ENCODE assay signal across 8 cellular contexts in genomic region chr5:14143843-14144585, GRCh38. TPM values are rescaled to one million over a fixed set of nuclear protein-coding genes. Genes with fewer than 3 reads are reported as not detected.
DNase-seq lines count a peak whose midpoint lies in the region; ATAC-seq and TF ChIP-seq lines count a peak whose summit lies in the region.

No MANE protein-coding gene starts in this region.

- H3K9me3 Mint-ChIP-seq in activated CD8-positive, alpha-beta memory T cell treated with anti-CD3 and anti-CD28 coated beads, Interleukin-2, amount 10 ng/mL, durations not matched to agents 7 days and 5 days (ENCODE audit: low read depth) = no peaks in the 10 kb centered on the region
- H3K9me3 Mint-ChIP-seq in nephron = peaks cover 2% of the 10 kb centered on the region

- H3K4me1 Mint-ChIP-seq in activated CD8-positive, alpha-beta memory T cell treated with anti-CD3 and anti-CD28 coated beads, Interleukin-2, amount 10 ng/mL, durations not matched to agents 7 days and 5 days = peaks cover 10% of the 10 kb centered on the region
- H3K4me1 Mint-ChIP-seq in nephron = peaks cover 66% of the 10 kb centered on the region

- no peaks in the 10 kb centered on the region for H3K27me3 ChIP-seq in DOHH2 (ENCODE audit: control insufficient read depth, low read length)
- H3K27me3 ChIP-seq in HUES64 (ENCODE audit: insufficient read depth, low read length) = 0 out of 2 replicates have a peak, but pooled peaks cover 2% of the 10 kb centered on the region

- ATAC-seq in GM21515 (IDR thresholded peaks at IDR 0.05; ENCODE audit: unreplicated experiment) (peak; percentile 14), esophagus mucosa (peak; percentile 2)
- peak; percentile 1 for ATAC-seq in activated CD8-positive, alpha-beta memory T cell treated with anti-CD3 and anti-CD28 coated beads, Interleukin-2, amount 10 ng/mL, durations not matched to agents 7 days and 5 days

- peaks cover 53% of the 10 kb centered on the region for H3K79me2 ChIP-seq in DOHH2 (ENCODE audit: control insufficient read depth, low read length)

- H3K27ac ChIP-seq in DOHH2 (ENCODE audit: low read depth, low read length) = no peak overlapping the region
- peak overlapping the region; percentile 48 for H3K27ac ChIP-seq in HUES64 (ENCODE audit: low read depth, low read length)
- H3K27ac ChIP-seq in urinary bladder (ENCODE audit: low read depth) = peak overlapping the region; percentile 95

- H3K36me3 Mint-ChIP-seq in activated CD8-positive, alpha-beta memory T cell treated with anti-CD3 and anti-CD28 coated beads, Interleukin-2, amount 10 ng/mL, durations not matched to agents 7 days and 5 days = no peaks in the 10 kb centered on the region
- no peaks in the 10 kb centered on the region for H3K36me3 Mint-ChIP-seq in nephron (ENCODE audit: low read depth)

- H3K4me3 ChIP-seq in DOHH2 (ENCODE audit: low read length) = peak overlapping the region; percentile 91
- peak overlapping the region; percentile 91 for H3K4me3 ChIP-seq in HUES64 (ENCODE audit: low read length)
- H3K4me3 ChIP-seq in urinary bladder (ENCODE audit: low read depth, low read length) = peak overlapping the region; percentile 94

- peaks cover 25% of the 10 kb centered on the region; the same call in 1 of the 2 replicates for H4K20me1 ChIP-seq in DOHH2 (ENCODE audit: control insufficient read depth, insufficient read depth, low read depth, low read length)

- H3K9ac ChIP-seq in HUES64 (ENCODE audit: low read depth, low read length) = peak overlapping the region; percentile 87

- H3K4me2 ChIP-seq in DOHH2 (ENCODE audit: low read length) = peak overlapping the region; percentile 88

- H3K36me3 ChIP-seq in DOHH2 (ENCODE audit: control insufficient read depth, low read length) (peaks cover 4% of the 10 kb centered on the region; the same call in 1 of the 2 replicates), HUES64 (ENCODE audit: insufficient read depth, low read length) (no peaks in the 10 kb centered on the region), urinary bladder (ENCODE audit: insufficient read depth) (no peaks in the 10 kb centered on the region)

- WGBS in HUES64 = under 1% methylated on average over 84 of the region's 84 CpGs
- WGBS in urinary bladder = under 1% methylated on average over 84 of the region's 84 CpGs

- DNase-seq in activated CD8-positive, alpha-beta memory T cell treated with anti-CD3 and anti-CD28 coated beads, Interleukin-2, amount 10 ng/mL, durations not matched to agents 7 days and 5 days = no peak
- no peak for DNase-seq in NK-92 (lab: John Stamatoyannopoulos, UW; ENCODE audit: unreplicated experiment)

- peaks cover 67% of the 10 kb centered on the region for H3K27me3 Mint-ChIP-seq in activated CD8-positive, alpha-beta memory T cell treated with anti-CD3 and anti-CD28 coated beads, Interleukin-2, amount 10 ng/mL, durations not matched to agents 7 days and 5 days
- peaks cover 6% of the 10 kb centered on the region for H3K27me3 Mint-ChIP-seq in nephron (ENCODE audit: low read depth)

- H3K9me3 ChIP-seq in DOHH2 (ENCODE audit: control insufficient read depth, insufficient read depth, low read length) = no peaks in the 10 kb centered on the region
- no peaks in the 10 kb centered on the region for H3K9me3 ChIP-seq in HUES64 (ENCODE audit: insufficient read depth, low read depth, low read length)

- H3K4me3 Mint-ChIP-seq in activated CD8-positive, alpha-beta memory T cell treated with anti-CD3 and anti-CD28 coated beads, Interleukin-2, amount 10 ng/mL, durations not matched to agents 7 days and 5 days = peak overlapping the region; percentile 62
- H3K4me3 Mint-ChIP-seq in nephron = peak overlapping the region; percentile 89 to 96 (median 94)

- CTCF ChIA-PET in activated CD8-positive, alpha-beta memory T cell treated with anti-CD3 and anti-CD28 coated beads, Interleukin-2, amount 10 ng/mL, durations not matched to agents 7 days and 5 days (lab: Charles Lee) = no interaction called here

- no peaks in the 10 kb centered on the region for H3K9me2 ChIP-seq in DOHH2 (replicated peaks; ENCODE audit: control insufficient read depth, low read length)

- no peak for TF ChIP-seq CTCF in DOHH2 (IDR thresholded peaks at IDR 0.05; ENCODE audit: low read depth, low read length, poor library complexity, severe bottlenecking)
- no peak for TF ChIP-seq CTCF in nephron (IDR thresholded peaks at IDR 0.05; ENCODE audit: unreplicated experiment in 3 of 3)

- H3K27ac Mint-ChIP-seq in activated CD8-positive, alpha-beta memory T cell treated with anti-CD3 and anti-CD28 coated beads, Interleukin-2, amount 10 ng/mL, durations not matched to agents 7 days and 5 days = no peak overlapping the region
- peak overlapping the region; percentile 66 to 93 (median 90) for H3K27ac Mint-ChIP-seq in nephron

- H3F3A ChIP-seq in DOHH2 (ENCODE audit: control insufficient read depth, insufficient read depth) = peaks cover 7% of the 10 kb centered on the region

- peaks cover 46% of the 10 kb centered on the region for H3K4me1 ChIP-seq in DOHH2 (ENCODE audit: control insufficient read depth, low read length)
- H3K4me1 ChIP-seq in HUES64 (ENCODE audit: insufficient read depth, low read length) = peaks cover 50% of the 10 kb centered on the region
- no peaks in the 10 kb centered on the region for H3K4me1 ChIP-seq in urinary bladder (ENCODE audit: insufficient read depth)

RNA-seq across cellular contexts. Expression of gene TRIO, which starts 0.9 kb away (rescaled TPM):
- polyA plus RNA-seq in HUES64 (2013, experiment 1 of 2) = 24.8 TPM
- polyA plus RNA-seq in HUES64 (2013, experiment 2 of 2) = 25.6 TPM
- total RNA-seq in activated CD8-positive, alpha-beta memory T cell treated with anti-CD3 and anti-CD28 coated beads, Interleukin-2, amount 10 ng/mL, durations not matched to agents 7 days and 5 days = 10 to 100 TPM in 1 of 2 experiments, 1 to 10 TPM in 1; 5.7 to 15.7 TPM
- 42.0 TPM for total RNA-seq in esophagus mucosa
- total RNA-seq in urinary bladder = 233 TPM
- 35.8 TPM for polyA plus RNA-seq in urinary bladder
